ENCODE assay signal across 13 cellular contexts in genomic region chr3:25582242-25582641, GRCh38.
DNase-seq lines count a peak whose midpoint lies in the region; ATAC-seq, FAIRE-seq and TF ChIP-seq lines count a peak whose summit lies in the region.
"Had no signal": no experiment of that assay in that cellular context is flagged by ENCODE, and none has a peak within 500 bp of the region (broad histone marks: within the 10 kb centered on the region; RNA-seq: fewer than 3 reads in every experiment).

No MANE protein-coding gene starts in this region.

- no peaks in the 10 kb centered on the region for H4K20me1 ChIP-seq in astrocyte (ENCODE audit: insufficient read depth, low read length)

- H3K4ac ChIP-seq in mesendoderm (ENCODE audit: low read depth, low read length) = no peak overlapping the region

- TF ChIP-seq POLR2A in transverse colon (IDR thresholded peaks at IDR 0.05) = no peak

- intact Hi-C loops in mucosa of descending colon (cut with DNase I, micrococcal nuclease) (no loop called here), transverse colon (cut with DNase I; ENCODE audit: low total_unique reads) (loop anchor here (10.0 kb wide), 1 partner anchor 807 kb away; no protein-coding TSS in a partner anchor)

- no peak overlapping the region for H4K5ac ChIP-seq in mesendoderm (ENCODE audit: low read length)

- no peak for FAIRE-seq in astrocyte (lab: Jason Lieb, UNC)
- FAIRE-seq: GM19239, islet of Langerhans had no signal

- H3K56ac ChIP-seq in mesendoderm (ENCODE audit: low read length) = no peak overlapping the region

- no peak for ATAC-seq in mucosa of descending colon
- ATAC-seq: sciatic nerve had no signal

- H2BK15ac ChIP-seq in mesendoderm (replicated peaks; ENCODE audit: low read depth) = no peak overlapping the region

- in situ Hi-C loops in Caki2 (cut with HindIII; ENCODE audit: low pct_unique_long_range_greater_than_20kb, low sequenced_read_pairs) (no loop called here), transverse colon (cut with MboI; ENCODE audit: low pct_ligation_motif_present in 1 of 4, low pct_unique_long_range_greater_than_20kb in 1 of 4, low sequenced_read_pairs in 3 of 4) (loop anchor here (25.0 kb wide), 4 partner anchors 570 to 820 kb away; no protein-coding TSS in a partner anchor)

- no CpG with 5 or more reads among the region's 2 CpGs for WGBS in mesendoderm (ENCODE audit: extremely low coverage, insufficient coverage, low lambda C conversion rate)
- 62 to 92% methylated on average over 2 of the region's 2 CpGs for WGBS in transverse colon (ENCODE audit: low coverage in 1 of 2), 2 donors

- H3K4me3 Mint-ChIP-seq in astrocyte (ENCODE audit: unreplicated experiment) = no peak overlapping the region

- no peak overlapping the region for H3K18ac ChIP-seq in mesendoderm (ENCODE audit: low read length)

- peaks cover 7% of the 10 kb centered on the region for H3K36me3 ChIP-seq in astrocyte (ENCODE audit: insufficient read depth, low read length)
- H3K36me3 ChIP-seq in mesendoderm (ENCODE audit: control insufficient read depth, insufficient read depth, low read length) = no peaks in the 10 kb centered on the region
- H3K36me3 ChIP-seq in mucosa of descending colon (ENCODE audit: low read depth) = no peaks in the 10 kb centered on the region
- no peaks in the 10 kb centered on the region for H3K36me3 ChIP-seq in transverse colon

- H3K79me2 ChIP-seq in astrocyte (ENCODE audit: insufficient read depth, low read length) (peaks cover 8% of the 10 kb centered on the region), mesendoderm (ENCODE audit: control insufficient read depth, insufficient read depth, low read length) (no peaks in the 10 kb centered on the region)

- peaks cover 16% of the 10 kb centered on the region for H3K4me1 Mint-ChIP-seq in astrocyte (ENCODE audit: low read depth, unreplicated experiment)

- no peak for TF ChIP-seq CTCF in astrocyte (IDR thresholded peaks at IDR 0.05; ENCODE audit: insufficient read depth, low read depth, low read length)
- TF ChIP-seq CTCF in mucosa of descending colon (IDR thresholded peaks at IDR 0.05) = no peak
- TF ChIP-seq CTCF in transverse colon (IDR thresholded peaks at IDR 0.05) = no peak

- H3K4me3 ChIP-seq in astrocyte (ENCODE audit: insufficient read depth, low read depth, low read length) = no peak overlapping the region
- H3K4me3 ChIP-seq in mesendoderm (ENCODE audit: low read length) = no peak overlapping the region
- no peak overlapping the region for H3K4me3 ChIP-seq in mucosa of descending colon
- H3K4me3 ChIP-seq in transverse colon = no peak overlapping the region
- H3K4me3 ChIP-seq: coronary artery had no signal

- no peak for TF ChIP-seq EP300 in transverse colon (IDR thresholded peaks at IDR 0.05; ENCODE audit: low read depth)

- H2AK5ac ChIP-seq in mesendoderm (ENCODE audit: low read length) = no peak overlapping the region

- H3K9me3 Mint-ChIP-seq in astrocyte (ENCODE audit: unreplicated experiment) = no peaks in the 10 kb centered on the region

- H3K27ac ChIP-seq in astrocyte (ENCODE audit: low read depth, low read length) = peak overlapping the region; percentile 73
- H3K27ac ChIP-seq in mesendoderm (ENCODE audit: low read depth, low read length) = no peak overlapping the region
- no peak overlapping the region for H3K27ac ChIP-seq in transverse colon
- H3K27ac ChIP-seq: coronary artery had no signal

- peak overlapping the region; percentile 99 for H3K27ac Mint-ChIP-seq in astrocyte (ENCODE audit: unreplicated experiment)

- H3K79me1 ChIP-seq in mesendoderm (ENCODE audit: low read length) = no peaks in the 10 kb centered on the region

- H3K36me3 Mint-ChIP-seq in astrocyte (ENCODE audit: low read depth, unreplicated experiment) = peaks cover 2% of the 10 kb centered on the region

- H3K4me1 ChIP-seq in astrocyte (ENCODE audit: insufficient read depth, low read length) = peaks cover 23% of the 10 kb centered on the region
- no peaks in the 10 kb centered on the region for H3K4me1 ChIP-seq in mesendoderm (ENCODE audit: control insufficient read depth, low read depth, low read length)
- H3K4me1 ChIP-seq in mucosa of descending colon (ENCODE audit: low read depth) = no peaks in the 10 kb centered on the region
- H3K4me1 ChIP-seq in transverse colon = no peaks in the 10 kb centered on the region

- DNase-seq in Caki2 (ENCODE audit: low read depth) (peak; percentile 90), M059J (ENCODE audit: low read depth) (peak; percentile 96), astrocyte (ENCODE audit: low read depth) (peak; percentile 64), mesendoderm (peak; percentile 54), UCSD-AML1 (lab: John Stamatoyannopoulos, UW; ENCODE audit: unreplicated experiment) (no peak), mucosa of descending colon (no peak), transverse colon (no peak), NCI-H526 (lab: John Stamatoyannopoulos, UW) (no peak)
- DNase-seq: NCI-H146 had no signal

- H3K9me3 ChIP-seq in astrocyte (ENCODE audit: insufficient read depth, low read depth, low read length) = no peaks in the 10 kb centered on the region
- no peaks in the 10 kb centered on the region for H3K9me3 ChIP-seq in mucosa of descending colon
- no peaks in the 10 kb centered on the region for H3K9me3 ChIP-seq in transverse colon

- H2AFZ ChIP-seq in astrocyte (ENCODE audit: low read depth, low read length) = no peak overlapping the region

- no peak overlapping the region for H2BK5ac ChIP-seq in mesendoderm (ENCODE audit: low read length)

- H3K9ac ChIP-seq in astrocyte (ENCODE audit: low read length) (no peak overlapping the region), mesendoderm (ENCODE audit: low read length) (no peak overlapping the region)

- H3K4me2 ChIP-seq in astrocyte (ENCODE audit: low read length) (peak overlapping the region; percentile 9), mesendoderm (ENCODE audit: low read length) (no peak overlapping the region)

- H3K27me3 ChIP-seq in astrocyte (ENCODE audit: insufficient read depth, low read length) (no peaks in the 10 kb centered on the region), mesendoderm (ENCODE audit: insufficient read depth, low read length, poor library complexity) (no peaks in the 10 kb centered on the region), transverse colon (no peaks in the 10 kb centered on the region)

- H2BK120ac ChIP-seq in mesendoderm (ENCODE audit: low read depth, low read length) = no peak overlapping the region

- no peak overlapping the region for H4K8ac ChIP-seq in mesendoderm (ENCODE audit: low read depth, low read length)

- no peaks in the 10 kb centered on the region for H3K27me3 Mint-ChIP-seq in astrocyte (ENCODE audit: low read depth, unreplicated experiment)

- no peak overlapping the region for H3K23ac ChIP-seq in mesendoderm (ENCODE audit: low read length)

Comparison
In these comparisons a context has a peak if more than half of its experiments do, and no peak if none do; other contexts are left out.
1. DNase-seq: peak in Caki2 (single experiment), M059J (single experiment), astrocyte (single experiment) and mesendoderm (single experiment); none in UCSD-AML1 (single experiment), mucosa of descending colon (0 of 3), transverse colon (single experiment) and NCI-H526 (0 of 2).